In the genomic region with DNA sequence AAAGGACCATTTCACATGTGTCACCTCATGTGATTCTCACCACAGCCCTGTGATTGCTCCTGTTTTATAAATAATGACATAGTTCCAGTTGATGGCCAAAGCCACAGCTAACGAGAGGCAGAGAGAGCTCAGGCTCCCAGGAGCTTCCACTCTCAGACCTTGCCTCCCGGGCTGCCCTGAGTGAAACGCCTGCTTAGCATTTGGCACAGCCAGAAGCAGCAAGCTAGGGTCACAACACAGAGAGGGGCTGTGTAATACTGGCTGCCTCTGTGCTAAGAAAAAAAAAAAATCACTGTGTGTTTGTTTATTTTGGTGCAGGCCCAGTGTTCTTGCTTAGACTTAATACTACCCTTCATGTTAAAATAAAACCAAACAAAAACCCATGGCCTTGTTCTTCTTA, we compare ENCODE assay signal across 24 cellular contexts. TPM values are rescaled to one million over a fixed set of nuclear protein-coding genes. Genes with fewer than 3 reads are reported as not detected.
DNase-seq lines count a peak whose midpoint lies in the region; ATAC-seq and TF ChIP-seq lines count a peak whose summit lies in the region.
"Had no signal": no experiment of that assay in that cellular context is flagged by ENCODE, and none has a peak within 500 bp of the region (broad histone marks: within the 10 kb centered on the region; RNA-seq: fewer than 3 reads in every experiment).

No MANE protein-coding gene starts in this region.

- POLR2A ChIA-PET in HEK293 (lab: Yijun Ruan, JAX) = interaction anchor here (0.6 to 2.1 kb wide), 2 partner anchors 29 to 57 kb away, joined by 3 to 5 read pairs; no protein-coding TSS in a partner anchor
- POLR2A ChIA-PET in GM10248 (lab: Yijun Ruan, JAX) = no interaction called here

- no peaks in the 10 kb centered on the region for H3K27me3 Mint-ChIP-seq in activated naive CD8-positive, alpha-beta T cell
- peaks cover 5% of the 10 kb centered on the region for H3K27me3 Mint-ChIP-seq in activated naive CD8-positive, alpha-beta T cell treated with anti-CD3 and anti-CD28 coated beads, Interleukin-2, amount 50 U/mL, for 24 hours
- no peaks in the 10 kb centered on the region for H3K27me3 Mint-ChIP-seq in chondrocyte (ENCODE audit: low read depth)

- no peak for ATAC-seq in activated naive CD8-positive, alpha-beta T cell treated with anti-CD3 and anti-CD28 coated beads, Interleukin-2, amount 50 U/mL, for 24 hours
- ATAC-seq in GM21526 (IDR thresholded peaks at IDR 0.05; ENCODE audit: low FRiP score, unreplicated experiment) = no peak
- ATAC-seq: body of pancreas; HCT116; lower lobe of right lung; right lobe of liver; Right ventricle myocardium inferior; stimulated activated memory B cell treated with anti-CD40 and anti-IgM and Interleukin-4, amounts not matched to agents 10 μg/mL and 1 μg/mL and 100 μg/mL, for 72 hours had no signal

- no peak overlapping the region for H3K27ac ChIP-seq in HEK293 (ENCODE audit: extremely low read depth, low read depth, low read length)
- H3K27ac ChIP-seq: body of pancreas, lower lobe of right lung, ovary, right lobe of liver, thyroid gland, WERI-Rb-1 had no signal

- peak overlapping the region; percentile 78 for H3K27ac Mint-ChIP-seq in activated naive CD8-positive, alpha-beta T cell
- H3K27ac Mint-ChIP-seq in activated naive CD8-positive, alpha-beta T cell treated with anti-CD3 and anti-CD28 coated beads, Interleukin-2, amount 50 U/mL, for 24 hours = no peak overlapping the region
- no peak overlapping the region for H3K27ac Mint-ChIP-seq in chondrocyte (ENCODE audit: unreplicated experiment)
- H3K27ac Mint-ChIP-seq: B cell; stimulated activated memory B cell treated with anti-CD40 and anti-IgM and Interleukin-4, amounts not matched to agents 10 μg/mL and 1 μg/mL and 100 μg/mL, for 72 hours had no signal

- no peak overlapping the region for H3K4me3 ChIP-seq in HEK293 (ENCODE audit: low read depth, low read length)
- H3K4me3 ChIP-seq: body of pancreas, lower lobe of right lung, ovary, right lobe of liver, thyroid gland had no signal

- H3K9me3 ChIP-seq in HEK293 (ENCODE audit: control insufficient read depth, insufficient read depth, low read depth, low read length) = no peaks in the 10 kb centered on the region
- H3K9me3 ChIP-seq: body of pancreas, lower lobe of right lung, ovary, right lobe of liver, thyroid gland had no signal

- peak overlapping the region; percentile 80 for H3K4me3 Mint-ChIP-seq in activated naive CD8-positive, alpha-beta T cell
- no peak overlapping the region for H3K4me3 Mint-ChIP-seq in activated naive CD8-positive, alpha-beta T cell treated with anti-CD3 and anti-CD28 coated beads, Interleukin-2, amount 50 U/mL, for 24 hours
- H3K4me3 Mint-ChIP-seq in chondrocyte (ENCODE audit: unreplicated experiment) = no peak overlapping the region
- H3K4me3 Mint-ChIP-seq: B cell; stimulated activated memory B cell treated with anti-CD40 and anti-IgM and Interleukin-4, amounts not matched to agents 10 μg/mL and 1 μg/mL and 100 μg/mL, for 72 hours had no signal

- no peak for DNase-seq in activated naive CD8-positive, alpha-beta T cell treated with anti-CD3 and anti-CD28 coated beads, Interleukin-2, amount 50 U/mL, for 24 hours
- DNase-seq in chondrocyte (ENCODE audit: low spot score) = peak; percentile 34
- no peak for DNase-seq in GM10248 (ENCODE audit: extremely low spot score)
- no peak for DNase-seq in AG08396 (ENCODE audit: low spot score)
- DNase-seq: body of pancreas, foreskin melanocyte, hippocampal formation, IMR-90, lower lobe of right lung, MM.1S, NCI-H1694 treated with DMSO at 0.1 percent for 48 hours, NCI-H748 treated with DMSO at 0.1 percent for 48 hours, ovary, right lobe of liver, SW 1271, thyroid gland, WERI-Rb-1 had no signal

- no peaks in the 10 kb centered on the region for H3K9me3 Mint-ChIP-seq in activated naive CD8-positive, alpha-beta T cell (ENCODE audit: low read depth)
- no peaks in the 10 kb centered on the region for H3K9me3 Mint-ChIP-seq in activated naive CD8-positive, alpha-beta T cell treated with anti-CD3 and anti-CD28 coated beads, Interleukin-2, amount 50 U/mL, for 24 hours
- peaks cover 6% of the 10 kb centered on the region for H3K9me3 Mint-ChIP-seq in chondrocyte (ENCODE audit: low read depth)
- H3K9me3 Mint-ChIP-seq: stimulated activated memory B cell treated with anti-CD40 and anti-IgM and Interleukin-4, amounts not matched to agents 10 μg/mL and 1 μg/mL and 100 μg/mL, for 72 hours had no signal

- CTCF ChIA-PET in HEK293 (lab: Yijun Ruan, JAX) (interaction anchor here (0.5 to 2.6 kb wide), 4 partner anchors 8 to 514 kb away, joined by 3 to 14 read pairs (median 7); no protein-coding TSS in a partner anchor), GM10248 (lab: Yijun Ruan, JAX) (no interaction called here)

- H3K36me3 Mint-ChIP-seq in activated naive CD8-positive, alpha-beta T cell = no peaks in the 10 kb centered on the region
- peaks cover 2% of the 10 kb centered on the region for H3K36me3 Mint-ChIP-seq in activated naive CD8-positive, alpha-beta T cell treated with anti-CD3 and anti-CD28 coated beads, Interleukin-2, amount 50 U/mL, for 24 hours (ENCODE audit: low read depth)
- peaks cover 1% of the 10 kb centered on the region for H3K36me3 Mint-ChIP-seq in chondrocyte (ENCODE audit: low read depth)

- peaks cover 79% of the 10 kb centered on the region for H3K4me1 Mint-ChIP-seq in activated naive CD8-positive, alpha-beta T cell (ENCODE audit: low read depth)
- H3K4me1 Mint-ChIP-seq in activated naive CD8-positive, alpha-beta T cell treated with anti-CD3 and anti-CD28 coated beads, Interleukin-2, amount 50 U/mL, for 24 hours = peaks cover 52% of the 10 kb centered on the region
- no peaks in the 10 kb centered on the region for H3K4me1 Mint-ChIP-seq in chondrocyte (ENCODE audit: low read depth)

- H3K36me3 ChIP-seq in HEK293 (ENCODE audit: control insufficient read depth in 2 of 2, insufficient read depth in 1 of 2, low read length in 2 of 2) = no peaks in the 10 kb centered on the region; a peak in 1 of 3 replicates
- H3K36me3 ChIP-seq: ovary, right lobe of liver, thyroid gland had no signal

- TF ChIP-seq CTCF in HEK293 (tag by site-specific recombination; IDR thresholded peaks at IDR 0.05) (no peak), chondrocyte (IDR thresholded peaks at IDR 0.05) (no peak), GM10248 (IDR thresholded peaks at IDR 0.05; ENCODE audit: control extremely low read depth, extremely low read depth, low read depth, missing control alignments) (no peak)

- H3K4me1 ChIP-seq in HEK293 (ENCODE audit: control insufficient read depth, insufficient read depth, low read length) = no peaks in the 10 kb centered on the region
- H3K4me1 ChIP-seq: body of pancreas, right lobe of liver had no signal

TF ChIP-seq in HEK293, 187 proteins besides CTCF, POLR2A, EP300 and RAD21:
- no peak for TF ChIP-seq HOXA7 (CRISPR knock-in tag; IDR thresholded peaks at IDR 0.05; ENCODE audit: borderline replicate concordance)
- TF ChIP-seq ZBTB8A (tag by site-specific recombination; IDR thresholded peaks at IDR 0.05) = no peak
- peak; percentile 85 for TF ChIP-seq ZNF2 (tag by site-specific recombination; IDR thresholded peaks at IDR 0.05)

RNA-seq across cellular contexts. Expression of gene TMEM121B, which starts 5.8 kb away (rescaled TPM):
- 0.36 to 0.87 TPM (median 0.59 TPM) in 3 replicates for total RNA-seq in chondrocyte

RNA-seq across cellular contexts. Expression of gene IL17RA, which starts 30.5 kb away (rescaled TPM):
- 8.1 to 11.6 TPM (median 10.4 TPM) in 3 replicates for total RNA-seq in chondrocyte

RNA-seq across cellular contexts. Expression of gene HDHD5, which starts 43.8 kb away (rescaled TPM):
- total RNA-seq in chondrocyte = 22.3 to 31.5 TPM (median 30.8 TPM) in 3 replicates
